Comparison of ENCODE assay signal across 1 cellular context in the genomic region with DNA sequence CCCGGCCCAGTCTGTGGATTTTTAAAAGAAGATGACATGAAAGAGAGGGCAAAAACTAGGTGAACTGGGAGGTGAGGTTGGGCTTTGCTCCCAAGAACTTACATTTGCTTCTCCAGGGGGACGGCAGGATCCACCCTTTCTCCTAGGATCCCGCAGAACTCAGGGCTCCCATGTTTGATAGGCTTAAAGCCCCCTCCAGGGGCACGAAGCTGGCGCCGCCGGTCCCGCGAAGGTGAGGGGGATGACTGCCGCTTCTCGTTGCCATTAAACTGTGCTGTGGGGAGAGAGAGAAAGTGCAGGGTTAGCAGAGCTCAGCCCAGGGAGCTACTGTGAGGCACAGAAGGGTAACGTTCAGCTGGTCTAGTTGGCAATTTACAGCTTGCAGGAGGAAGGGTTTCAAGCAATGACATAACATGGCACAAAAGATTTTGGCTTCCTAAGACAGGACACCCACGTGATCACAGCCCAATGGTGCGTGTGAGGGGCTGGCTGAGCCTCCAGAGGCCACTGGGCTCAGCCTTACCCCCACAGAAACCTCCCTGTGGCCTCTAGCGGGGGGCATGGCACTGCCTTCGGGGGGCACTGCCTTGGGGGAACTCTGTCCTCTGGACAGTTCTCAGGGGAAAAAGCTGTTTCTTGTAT.
TF ChIP-seq lines count a peak whose summit lies in the region.

No MANE protein-coding gene starts in this region.

TF ChIP-seq in GM12878, 131 proteins besides CTCF, POLR2A, EP300 and RAD21 (continued from another document):
- TF ChIP-seq NR2C2 (IDR thresholded peaks at IDR 0.05; ENCODE audit: borderline replicate concordance, control insufficient read depth, insufficient read length, low read depth) (no peak), SP1 (IDR thresholded peaks at IDR 0.05; ENCODE audit: low read depth, low read length) (no peak)
- TF ChIP-seq, protein P1, sequence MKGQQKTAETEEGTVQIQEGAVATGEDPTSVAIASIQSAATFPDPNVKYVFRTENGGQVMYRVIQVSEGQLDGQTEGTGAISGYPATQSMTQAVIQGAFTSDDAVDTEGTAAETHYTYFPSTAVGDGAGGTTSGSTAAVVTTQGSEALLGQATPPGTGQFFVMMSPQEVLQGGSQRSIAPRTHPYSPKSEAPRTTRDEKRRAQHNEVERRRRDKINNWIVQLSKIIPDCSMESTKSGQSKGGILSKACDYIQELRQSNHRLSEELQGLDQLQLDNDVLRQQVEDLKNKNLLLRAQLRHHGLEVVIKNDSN (IDR thresholded peaks at IDR 0.05; ENCODE audit: borderline replicate concordance, extremely low read length, insufficient read depth, low read depth, low read length): peak; percentile 20
